16 cellular contexts compared by ENCODE assay signal in genomic region chr1:43620956-43621355, GRCh38. TPM values are rescaled to one million over a fixed set of nuclear protein-coding genes. Genes with fewer than 3 reads are reported as not detected.
DNase-seq lines count a peak whose midpoint lies in the region; ATAC-seq and TF ChIP-seq lines count a peak whose summit lies in the region.
"Had no signal": no experiment of that assay in that cellular context is flagged by ENCODE, and none has a peak within 500 bp of the region (broad histone marks: within the 10 kb centered on the region; RNA-seq: fewer than 3 reads in every experiment).

No MANE protein-coding gene starts in this region.

- no peaks in the 10 kb centered on the region for H3K4me1 ChIP-seq in left ventricle myocardium inferior
- H3K4me1 ChIP-seq: A549, BE2C had no signal

- peaks cover 3% of the 10 kb centered on the region for H3K27me3 Mint-ChIP-seq in nephron progenitor cell (ENCODE audit: low read depth, poor library complexity)
- H3K27me3 Mint-ChIP-seq: CD4-positive, alpha-beta memory T cell had no signal

- no peaks in the 10 kb centered on the region for H3K27me3 ChIP-seq in dorsolateral prefrontal cortex
- H3K27me3 ChIP-seq in left ventricle myocardium inferior (ENCODE audit: low read depth), result no peaks in the 10 kb centered on the region
- H3K27me3 ChIP-seq: BE2C had no signal

- ATAC-seq in GM18909 (IDR thresholded peaks at IDR 0.05; ENCODE audit: poor library complexity, unreplicated experiment), result no peak
- ATAC-seq: GM12878 had no signal

- H3K27ac ChIP-seq in angular gyrus (ENCODE audit: low read depth, low read length) (peak overlapping the region; percentile 84), dorsolateral prefrontal cortex (peak overlapping the region in 51 of 59 donors; percentile 11 to 90 (median 75)), temporal lobe (ENCODE audit: low read depth, low read length) (peak overlapping the region; percentile 75), left ventricle myocardium inferior (replicated peaks) (no peak overlapping the region)
- H3K27ac ChIP-seq: A549, C4-2B had no signal

- H3K4me1 Mint-ChIP-seq in nephron progenitor cell, result peaks cover 16% of the 10 kb centered on the region
- H3K4me1 Mint-ChIP-seq: CD4-positive, alpha-beta memory T cell had no signal

- H3K4me3 ChIP-seq in dorsolateral prefrontal cortex, result no peak overlapping the region
- H3K4me3 ChIP-seq in left ventricle myocardium inferior, result no peak overlapping the region
- H3K4me3 ChIP-seq: A549, GM12878 had no signal

- DNase-seq in dorsolateral prefrontal cortex (peak in 1 of 10 donors; percentile 21), nephron progenitor cell (no peak), left ventricle myocardium inferior (no peak), NCI-H1930 (lab: John Stamatoyannopoulos, UW) (no peak), LoVo (ENCODE audit: low spot score) (no peak)
- DNase-seq: BE2C; CD4-positive, alpha-beta memory T cell; DMS79; HCEC 1CT; HFFc6 had no signal

- H3K36me3 Mint-ChIP-seq in nephron progenitor cell (ENCODE audit: low read depth), result peaks cover 44% of the 10 kb centered on the region
- H3K36me3 Mint-ChIP-seq: CD4-positive, alpha-beta memory T cell had no signal

- TF ChIP-seq CTCF in dorsolateral prefrontal cortex (IDR thresholded peaks at IDR 0.05 in 54 of 56, conservative IDR thresholded peaks at IDR 0.05 in 2 of 56; ENCODE audit: low read depth in 1 of 56, partially characterized antibody in 56 of 56) (no peak), nephron progenitor cell (IDR thresholded peaks at IDR 0.05) (no peak), left ventricle myocardium inferior (IDR thresholded peaks at IDR 0.05; ENCODE audit: borderline replicate concordance) (no peak)

- no peaks in the 10 kb centered on the region for H3K9me3 ChIP-seq in left ventricle myocardium inferior (replicated peaks)
- H3K9me3 ChIP-seq: A549, BE2C had no signal

- no peaks in the 10 kb centered on the region for H3K9me3 Mint-ChIP-seq in nephron progenitor cell
- H3K9me3 Mint-ChIP-seq: HFFc6 had no signal

- no peaks in the 10 kb centered on the region for H3K36me3 ChIP-seq in left ventricle myocardium inferior
- H3K36me3 ChIP-seq: BE2C had no signal

- peak overlapping the region; percentile 96 for H3K27ac Mint-ChIP-seq in nephron progenitor cell
- H3K27ac Mint-ChIP-seq: CD4-positive, alpha-beta memory T cell; HFFc6 had no signal

- intact Hi-C loops in dorsolateral prefrontal cortex (cut with DNase I) (no loop called here), left ventricle myocardium inferior (cut with micrococcal nuclease) (no loop called here)

- no peak overlapping the region for H3K4me3 Mint-ChIP-seq in nephron progenitor cell
- H3K4me3 Mint-ChIP-seq: CD4-positive, alpha-beta memory T cell; HFFc6 had no signal

RNA-seq across cellular contexts. Expression of gene KDM4A, which starts 29.0 kb away (rescaled TPM):
- total RNA-seq in dorsolateral prefrontal cortex, result 10 to 100 TPM; 30.7 to 59.1 (median 45.8) TPM
- 49.7 TPM for total RNA-seq in temporal lobe
- total RNA-seq in left ventricle myocardium inferior, result 15.3 TPM
